ENCODE assay signal across 2 cellular contexts in genomic region chr5:32523625-32524024, GRCh38.
TF ChIP-seq lines count a peak whose summit lies in the region.

No MANE protein-coding gene starts in this region.

TF ChIP-seq in A549, 52 proteins besides CTCF, POLR2A, EP300 and RAD21 (continued from another document):
- TF ChIP-seq, protein P1, sequence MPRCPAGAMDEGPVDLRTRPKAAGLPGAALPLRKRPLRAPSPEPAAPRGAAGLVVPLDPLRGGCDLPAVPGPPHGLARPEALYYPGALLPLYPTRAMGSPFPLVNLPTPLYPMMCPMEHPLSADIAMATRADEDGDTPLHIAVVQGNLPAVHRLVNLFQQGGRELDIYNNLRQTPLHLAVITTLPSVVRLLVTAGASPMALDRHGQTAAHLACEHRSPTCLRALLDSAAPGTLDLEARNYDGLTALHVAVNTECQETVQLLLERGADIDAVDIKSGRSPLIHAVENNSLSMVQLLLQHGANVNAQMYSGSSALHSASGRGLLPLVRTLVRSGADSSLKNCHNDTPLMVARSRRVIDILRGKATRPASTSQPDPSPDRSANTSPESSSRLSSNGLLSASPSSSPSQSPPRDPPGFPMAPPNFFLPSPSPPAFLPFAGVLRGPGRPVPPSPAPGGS (IDR thresholded peaks at IDR 0.05), result no peak
- no peak for TF ChIP-seq CHD4 (IDR thresholded peaks at IDR 0.05; ENCODE audit: borderline replicate concordance)

TF ChIP-seq in GM12878, 131 proteins besides CTCF, POLR2A, EP300 and RAD21 (continued from another document):
- no peak for TF ChIP-seq EGR1 (IDR thresholded peaks at IDR 0.05; ENCODE audit: borderline replicate concordance in 1 of 2, low read depth in 2 of 2, low read length in 2 of 2)
- TF ChIP-seq MEF2B (IDR thresholded peaks at IDR 0.05; ENCODE audit: partially characterized antibody, poor library complexity, severe bottlenecking), result no peak
- no peak for TF ChIP-seq SMC3 (IDR thresholded peaks at IDR 0.05; ENCODE audit: borderline replicate concordance, low read length)
- no peak for TF ChIP-seq SP1 (IDR thresholded peaks at IDR 0.05; ENCODE audit: low read depth, low read length)
- TF ChIP-seq, protein P1 (IDR thresholded peaks at IDR 0.05; ENCODE audit: borderline replicate concordance, insufficient read depth, low read depth, low read length, poor library complexity, severe bottlenecking), result no peak
- no peak for TF ChIP-seq EED (IDR thresholded peaks at IDR 0.05; ENCODE audit: low read depth)
- no peak for TF ChIP-seq IKZF1 (conservative IDR thresholded peaks at IDR 0.05)
- no peak for TF ChIP-seq MEF2A (IDR thresholded peaks at IDR 0.05; ENCODE audit: insufficient read depth, low read depth, low read length)
- no peak for TF ChIP-seq DPF2 (IDR thresholded peaks at IDR 0.05)
- TF ChIP-seq EZH2 (IDR thresholded peaks at IDR 0.05; ENCODE audit: borderline replicate concordance, control insufficient read depth, low read depth, low read length), result no peak
- no peak for TF ChIP-seq SPI1 (IDR thresholded peaks at IDR 0.05; ENCODE audit: borderline replicate concordance, insufficient read depth, low read depth, low read length)
- TF ChIP-seq ZBTB4 (CRISPR knock-in tag; IDR thresholded peaks at IDR 0.05), result no peak
- TF ChIP-seq SREBF1 (IDR thresholded peaks at IDR 0.05; ENCODE audit: low read length), result no peak
- no peak for TF ChIP-seq FOXM1 (IDR thresholded peaks at IDR 0.05; ENCODE audit: low read depth, low read length)
TF ChIP-seq in GM12878: peak in this region for 0.
